1 cellular context compared by ENCODE assay signal in genomic region chr10:123203393-123204126, GRCh38.
TF ChIP-seq lines count a peak whose summit lies in the region.

No MANE protein-coding gene starts in this region.

TF ChIP-seq in HepG2, 621 proteins besides CTCF, POLR2A, EP300 and RAD21 (continued from another document):
- TF ChIP-seq ZNF687 (CRISPR knock-in tag; IDR thresholded peaks at IDR 0.05) (0 out of 2 replicates have a peak, but pooled peaks have one; percentile 5), SNAPC2 (CRISPR knock-in tag; IDR thresholded peaks at IDR 0.05) (no peak), ZNF510 (CRISPR knock-in tag; IDR thresholded peaks at IDR 0.05; ENCODE audit: low read depth) (no peak), DMAP1 (CRISPR knock-in tag; IDR thresholded peaks at IDR 0.05) (no peak), SAP130 (CRISPR knock-in tag; IDR thresholded peaks at IDR 0.05; ENCODE audit: low read depth) (peak; percentile 66; the same call in 1 of the 2 replicates), RARA (CRISPR knock-in tag; IDR thresholded peaks at IDR 0.05) (peak; percentile 70), ERF (CRISPR knock-in tag; IDR thresholded peaks at IDR 0.05) (peak; percentile 26; the same call in 1 of the 2 replicates), ASH2L (IDR thresholded peaks at IDR 0.05; ENCODE audit: insufficient read length, low read depth, low read length) (peak; percentile 20), ZNF503 (CRISPR knock-in tag; IDR thresholded peaks at IDR 0.05) (peak; percentile 18; the same call in 1 of the 2 replicates), GMEB1 (CRISPR knock-in tag; IDR thresholded peaks at IDR 0.05; ENCODE audit: borderline replicate concordance) (no peak), ELF3 (CRISPR knock-in tag; IDR thresholded peaks at IDR 0.05) (peak; percentile 94), ZFP36 (IDR thresholded peaks at IDR 0.05; ENCODE audit: borderline replicate concordance, low read depth, low read length, partially characterized antibody) (peak; percentile 63), SIX4 (CRISPR knock-in tag; IDR thresholded peaks at IDR 0.05) (peak; percentile 42; the same call in 1 of the 2 replicates), HNF1B (CRISPR knock-in tag; IDR thresholded peaks at IDR 0.05) (peak; percentile 46; the same call in 1 of the 2 replicates), ZNF501 (CRISPR knock-in tag; IDR thresholded peaks at IDR 0.05) (0 out of 2 replicates have a peak, but pooled peaks have one; percentile 11), CREB1 (IDR thresholded peaks at IDR 0.05) (peak; percentile 19; the same call in 1 of the 2 replicates), CREB1 (CRISPR knock-in tag; IDR thresholded peaks at IDR 0.05) (no peak; the same call in 1 of the 2 replicates), MEIS2 (CRISPR knock-in tag; IDR thresholded peaks at IDR 0.05) (peak; percentile 48; the same call in 1 of the 2 replicates), TCF7 (IDR thresholded peaks at IDR 0.05; ENCODE audit: low read depth) (0 out of 2 replicates have a peak, but pooled peaks have one; percentile 19), MED8 (CRISPR knock-in tag; IDR thresholded peaks at IDR 0.05; ENCODE audit: insufficient replicate concordance) (no peak), THAP11 (CRISPR knock-in tag; IDR thresholded peaks at IDR 0.05) (peak; percentile 46; the same call in 1 of the 2 replicates), TFE3 (CRISPR knock-in tag; IDR thresholded peaks at IDR 0.05) (0 out of 2 replicates have a peak, but pooled peaks have one; percentile 35), ARID3A (IDR thresholded peaks at IDR 0.05; ENCODE audit: low read depth, low read length) (peak; percentile 93), MLX (CRISPR knock-in tag; IDR thresholded peaks at IDR 0.05) (0 out of 2 replicates have a peak, but pooled peaks have one; percentile 27), ZBTB21 (CRISPR knock-in tag; IDR thresholded peaks at IDR 0.05) (peak; percentile 51; the same call in 1 of the 2 replicates), ZFYVE20 (CRISPR knock-in tag; IDR thresholded peaks at IDR 0.05; ENCODE audit: borderline replicate concordance, low read depth) (no peak), ETV5 (CRISPR knock-in tag; IDR thresholded peaks at IDR 0.05; ENCODE audit: borderline replicate concordance) (peak; percentile 68; the same call in 1 of the 2 replicates), LCORL (IDR thresholded peaks at IDR 0.05) (no peak), LCORL (CRISPR knock-in tag; IDR thresholded peaks at IDR 0.05) (0 out of 2 replicates have a peak, but pooled peaks have one; percentile 21), MIXL1 (CRISPR knock-in tag; IDR thresholded peaks at IDR 0.05) (peak; percentile 44; the same call in 1 of the 2 replicates), AHDC1 (CRISPR knock-in tag; IDR thresholded peaks at IDR 0.05; ENCODE audit: borderline replicate concordance) (peak; percentile 52; the same call in 1 of the 2 replicates)
